1 cellular context compared by ENCODE assay signal in the genomic region with DNA sequence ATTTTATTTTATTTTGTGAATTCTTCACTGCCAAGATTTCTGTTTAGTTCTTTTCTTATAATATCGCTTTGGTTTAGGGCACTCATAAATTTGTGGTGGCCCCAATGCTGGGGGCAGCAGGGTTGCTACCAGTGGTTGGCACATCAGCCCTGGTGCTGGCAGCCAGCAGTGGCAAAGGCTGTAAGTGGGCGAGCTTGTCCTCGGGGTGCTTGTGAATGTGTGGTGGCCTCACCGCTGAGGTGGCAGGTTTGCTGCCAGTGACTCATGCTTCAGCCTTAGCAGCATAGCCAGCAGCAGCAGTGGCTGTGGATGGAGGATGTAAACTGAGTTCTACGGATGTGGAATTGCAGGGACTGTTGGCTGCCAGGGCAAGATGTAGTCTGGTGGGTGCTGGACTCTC.
TF ChIP-seq lines count a peak whose summit lies in the region.

No MANE protein-coding gene starts in this region.

TF ChIP-seq in GM23338, 12 proteins besides CTCF, POLR2A, EP300 and RAD21 (continued from another document):
- TF ChIP-seq ZNF462 (CRISPR knock-in tag; IDR thresholded peaks at IDR 0.05) (no peak), NANOG (IDR thresholded peaks at IDR 0.05; ENCODE audit: borderline replicate concordance) (no peak), CREB1 (CRISPR knock-in tag; IDR thresholded peaks at IDR 0.05; ENCODE audit: low read depth) (no peak), ETS1 (IDR thresholded peaks at IDR 0.05) (no peak), STAT1 (IDR thresholded peaks at IDR 0.05; ENCODE audit: unreplicated experiment) (no peak), ZNF331 (CRISPR knock-in tag; IDR thresholded peaks at IDR 0.05; ENCODE audit: low read depth) (no peak), POLR2AphosphoS5 (IDR thresholded peaks at IDR 0.05; ENCODE audit: low read depth) (no peak), REST (IDR thresholded peaks at IDR 0.05; ENCODE audit: unreplicated experiment) (no peak)
